In the genomic region with DNA sequence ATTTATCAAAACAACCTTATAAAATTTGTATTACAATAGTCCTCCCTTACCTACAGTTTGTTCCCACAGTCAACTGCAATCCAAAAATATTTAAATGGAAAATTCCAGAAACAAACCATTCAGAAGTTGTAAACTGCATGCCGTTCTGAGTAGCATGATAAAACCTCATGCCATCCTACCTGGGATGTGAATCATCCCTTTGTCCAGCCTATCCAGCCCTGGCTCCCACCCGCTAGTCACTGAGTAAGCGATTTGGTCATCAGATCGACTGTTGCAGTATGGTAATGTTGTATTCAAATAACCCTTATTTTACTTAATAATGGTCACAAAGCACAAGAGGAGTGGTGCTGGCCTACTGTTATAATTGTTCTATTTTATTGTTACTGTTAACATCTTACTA, we compare ENCODE assay signal across 12 cellular contexts.
DNase-seq lines count a peak whose midpoint lies in the region; ATAC-seq, FAIRE-seq and TF ChIP-seq lines count a peak whose summit lies in the region.
"Had no signal": no experiment of that assay in that cellular context is flagged by ENCODE, and none has a peak within 500 bp of the region (broad histone marks: within the 10 kb centered on the region; RNA-seq: fewer than 3 reads in every experiment).

No MANE protein-coding gene starts in this region.

- H3K4me1 ChIP-seq in HepG2 (ENCODE audit: insufficient read depth, low read length): peaks cover 23% of the 10 kb centered on the region
- peaks cover 0 to 7% (median 0%) of the 10 kb centered on the region in 4 donors for H3K4me1 ChIP-seq in right lobe of liver
- H3K4me1 ChIP-seq in HAP-1: peaks cover 30% of the 10 kb centered on the region

- no TSS peak for BruUV-seq in HepG2 (replicated peaks; lab: Mats Ljungman, UMichigan)

- TF ChIP-seq EP300 in HepG2 (IDR thresholded peaks at IDR 0.05; ENCODE audit: low read depth in 2 of 2, low read length in 2 of 2): no peak
- no peak for TF ChIP-seq EP300 in HepG2 (CRISPR knock-in tag; IDR thresholded peaks at IDR 0.05; ENCODE audit: borderline replicate concordance)

- H2AFZ ChIP-seq in HepG2 (ENCODE audit: low read length): no peak overlapping the region

- TF ChIP-seq POLR2A in HepG2 (IDR thresholded peaks at IDR 0.05; ENCODE audit: insufficient read depth in 1 of 2, low read depth in 2 of 2, low read length in 2 of 2) (no peak), right lobe of liver (IDR thresholded peaks at IDR 0.05) (no peak)

- H3K27me3 ChIP-seq in HepG2 (ENCODE audit: control insufficient read depth in 1 of 2, insufficient read depth in 2 of 2, low read length in 2 of 2) (no peaks in the 10 kb centered on the region), right lobe of liver (no peaks in the 10 kb centered on the region), HAP-1 (ENCODE audit: low read depth) (no peaks in the 10 kb centered on the region)
- H3K27me3 ChIP-seq: cardiac muscle cell had no signal

- DNase-seq in HepG2 (ENCODE audit: low spot score): no peak
- DNase-seq in right lobe of liver: no peak
- DNase-seq in astrocyte of the hippocampus (ENCODE audit: low read depth, low spot score): peak; percentile 63
- peak; percentile 85 for DNase-seq in islet precursor cell
- DNase-seq in NCI-H2081 treated with DMSO at 0.1 percent for 48 hours (lab: John Stamatoyannopoulos, UW): no peak
- DNase-seq in mucosa of gallbladder (ENCODE audit: low spot score): no peak
- DNase-seq in HAP-1 (ENCODE audit: low spot score in 2 of 2): no peak
- DNase-seq: activated T-cell treated with anti-CD3 and anti-CD28 coated beads, Interleukin-2, amount 50 U/mL, for 72 hours; psoas muscle had no signal

- no peak overlapping the region for H3K4me2 ChIP-seq in HepG2 (ENCODE audit: low read depth, low read length)

- no peak overlapping the region for H3K9ac ChIP-seq in HepG2 (ENCODE audit: insufficient read depth, low read depth, low read length)

- TF ChIP-seq RAD21 in HepG2 (CRISPR knock-in tag; IDR thresholded peaks at IDR 0.05): no peak

- no peaks in the 10 kb centered on the region for H4K20me1 ChIP-seq in HepG2 (ENCODE audit: insufficient read depth, low read length)

- CTCF ChIA-PET in HepG2 (lab: Yijun Ruan, JAX; ENCODE audit: low intra/inter-chr PET ratio, low total read pairs): no interaction called here

- H3K36me3 ChIP-seq in HepG2 (replicated peaks in 1 of 2; ENCODE audit: control insufficient read depth in 1 of 2, insufficient read depth in 2 of 2, low read length in 2 of 2) (no peaks in the 10 kb centered on the region), right lobe of liver (no peaks in the 10 kb centered on the region), HAP-1 (replicated peaks) (no peaks in the 10 kb centered on the region)
- H3K36me3 ChIP-seq: cardiac muscle cell had no signal

- POLR2A ChIA-PET in HepG2 (lab: Yijun Ruan, JAX): no interaction called here

- WGBS in HepG2 (ENCODE audit: low lambda C conversion rate): 99% methylated on average over 4 of the region's 4 CpGs
- WGBS in right lobe of liver (ENCODE audit: insufficient coverage, low coverage, low lambda C conversion rate, missing lambda C conversion rate): 85% methylated on average over 4 of the region's 4 CpGs

- no peaks in the 10 kb centered on the region for H3K9me3 ChIP-seq in HepG2 (ENCODE audit: low read length)
- H3K9me3 ChIP-seq in right lobe of liver: no peaks in the 10 kb centered on the region
- no peaks in the 10 kb centered on the region for H3K9me3 ChIP-seq in HAP-1
- H3K9me3 ChIP-seq: psoas muscle had no signal

- H3K4me3 ChIP-seq in HepG2 (replicated peaks in 1 of 3; ENCODE audit: insufficient read depth in 1 of 3, low read depth in 2 of 3, low read length in 3 of 3) (no peak overlapping the region), right lobe of liver (no peak overlapping the region), HAP-1 (no peak overlapping the region)
- H3K4me3 ChIP-seq: cardiac muscle cell, lung had no signal

- TF ChIP-seq CTCF in HepG2 (CRISPR knock-in tag; IDR thresholded peaks at IDR 0.05) (no peak), right lobe of liver (IDR thresholded peaks at IDR 0.05) (no peak)

- H3K27ac ChIP-seq in HepG2 (ENCODE audit: extremely low read length, insufficient read depth, low read length): no peak overlapping the region
- H3K27ac ChIP-seq in right lobe of liver: no peak overlapping the region
- H3K27ac ChIP-seq: cardiac muscle cell, psoas muscle had no signal

- FAIRE-seq in HepG2 (lab: Jason Lieb, UNC): no peak

- in situ Hi-C loops in HepG2 (cut with HindIII; ENCODE audit: extremely low pct_ligation_motif_present, low pct_unique_long_range_greater_than_20kb): no loop called here
- in situ Hi-C loops in HAP-1 (cut with MboI; ENCODE audit: low sequenced_read_pairs): no loop called here

- H3K79me2 ChIP-seq in HepG2 (ENCODE audit: insufficient read depth, low read length): no peaks in the 10 kb centered on the region

- ATAC-seq in HepG2 (no peak), right lobe of liver (no peak), HG03565 (IDR thresholded peaks at IDR 0.05; ENCODE audit: unreplicated experiment) (no peak)
- ATAC-seq: activated T-cell treated with anti-CD3 and anti-CD28 coated beads, Interleukin-2, amount 50 U/mL, for 72 hours had no signal

- intact Hi-C loops in HepG2 (cut with micrococcal nuclease; ENCODE audit: unreplicated experiment): no loop called here
- intact Hi-C loops in right lobe of liver (cut with DNase I): no loop called here

TF ChIP-seq in HepG2, 621 proteins besides CTCF, POLR2A, EP300 and RAD21:
- TF ChIP-seq, protein P1, sequence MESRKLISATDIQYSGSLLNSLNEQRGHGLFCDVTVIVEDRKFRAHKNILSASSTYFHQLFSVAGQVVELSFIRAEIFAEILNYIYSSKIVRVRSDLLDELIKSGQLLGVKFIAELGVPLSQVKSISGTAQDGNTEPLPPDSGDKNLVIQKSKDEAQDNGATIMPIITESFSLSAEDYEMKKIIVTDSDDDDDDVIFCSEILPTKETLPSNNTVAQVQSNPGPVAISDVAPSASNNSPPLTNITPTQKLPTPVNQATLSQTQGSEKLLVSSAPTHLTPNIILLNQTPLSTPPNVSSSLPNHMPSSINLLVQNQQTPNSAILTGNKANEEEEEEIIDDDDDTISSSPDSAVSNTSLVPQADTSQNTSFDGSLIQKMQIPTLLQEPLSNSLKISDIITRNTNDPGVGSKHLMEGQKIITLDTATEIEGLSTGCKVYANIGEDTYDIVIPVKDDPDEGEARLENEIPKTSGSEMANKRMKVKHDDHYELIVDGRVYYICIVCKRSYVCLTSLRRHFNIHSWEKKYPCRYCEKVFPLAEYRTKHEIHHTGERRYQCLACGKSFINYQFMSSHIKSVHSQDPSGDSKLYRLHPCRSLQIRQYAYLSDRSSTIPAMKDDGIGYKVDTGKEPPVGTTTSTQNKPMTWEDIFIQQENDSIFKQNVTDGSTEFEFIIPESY (CRISPR knock-in tag; IDR thresholded peaks at IDR 0.05): 0 out of 2 replicates have a peak, but pooled peaks have one; percentile 35
- TF ChIP-seq HNRNPLL (IDR thresholded peaks at IDR 0.05; ENCODE audit: low read depth, low read length, poor library complexity, severe bottlenecking): no peak

Comparison
In these comparisons a context has a peak if more than half of its experiments do, and no peak if none do; other contexts are left out.
1. DNase-seq: peak in astrocyte of the hippocampus (single experiment) and islet precursor cell (single experiment); none in HepG2 (single experiment), right lobe of liver (0 of 3), NCI-H2081 treated with DMSO at 0.1 percent for 48 hours (single experiment), mucosa of gallbladder (single experiment) and HAP-1 (0 of 2).